1 cellular context compared by ENCODE assay signal in genomic region chr19:44071824-44072542, GRCh38.
TF ChIP-seq lines count a peak whose summit lies in the region.

Gene ZNF284, plus strand, starts transcription at chr19:44072159. Its CDS starts 4,231 bp downstream, at chr19:44076390.

TF ChIP-seq in HepG2, 621 proteins besides CTCF, POLR2A, EP300 and RAD21 (continued from another document and continues in another):
- TF ChIP-seq GMEB2 (CRISPR knock-in tag; IDR thresholded peaks at IDR 0.05; ENCODE audit: low read depth), result peak; percentile 68
- no peak for TF ChIP-seq ZBTB34 (CRISPR knock-in tag; IDR thresholded peaks at IDR 0.05)
- no peak for TF ChIP-seq AGO1 (IDR thresholded peaks at IDR 0.05; ENCODE audit: low read depth, low read length, poor library complexity, severe bottlenecking)
- TF ChIP-seq MXD1 (CRISPR knock-in tag; IDR thresholded peaks at IDR 0.05), result no peak
- TF ChIP-seq ZNF335 (CRISPR knock-in tag; IDR thresholded peaks at IDR 0.05), result peak; percentile 87
- no peak for TF ChIP-seq TP53 (CRISPR knock-in tag; conservative IDR thresholded peaks at IDR 0.05)
- no peak for TF ChIP-seq ZNF839 (CRISPR knock-in tag; IDR thresholded peaks at IDR 0.05; ENCODE audit: borderline replicate concordance)
- TF ChIP-seq GPN1 (CRISPR knock-in tag; IDR thresholded peaks at IDR 0.05; ENCODE audit: borderline replicate concordance), result no peak
- no peak for TF ChIP-seq ZBTB4 (CRISPR knock-in tag; IDR thresholded peaks at IDR 0.05; ENCODE audit: borderline replicate concordance)
- TF ChIP-seq HCFC1 (IDR thresholded peaks at IDR 0.05; ENCODE audit: low read depth, low read length), result peak; percentile 91
- TF ChIP-seq ZNF547 (CRISPR knock-in tag; IDR thresholded peaks at IDR 0.05), result no peak
- TF ChIP-seq ZBTB7B (CRISPR knock-in tag; IDR thresholded peaks at IDR 0.05), result no peak
- no peak for TF ChIP-seq SMAD1 (CRISPR knock-in tag; IDR thresholded peaks at IDR 0.05; ENCODE audit: borderline replicate concordance, low read depth)
- no peak for TF ChIP-seq MXI1 (IDR thresholded peaks at IDR 0.05; ENCODE audit: borderline replicate concordance, low read depth, low read length)
- no peak for TF ChIP-seq SCMH1 (CRISPR knock-in tag; IDR thresholded peaks at IDR 0.05; ENCODE audit: borderline replicate concordance)
- no peak for TF ChIP-seq MTA1 (CRISPR knock-in tag; IDR thresholded peaks at IDR 0.05; ENCODE audit: borderline replicate concordance)
- 0 out of 2 replicates have a peak, but pooled peaks have one; percentile 13 for TF ChIP-seq MEF2D (CRISPR knock-in tag; IDR thresholded peaks at IDR 0.05)
- no peak for TF ChIP-seq ZNF354B (CRISPR knock-in tag; IDR thresholded peaks at IDR 0.05)
- TF ChIP-seq SMARCC2 (IDR thresholded peaks at IDR 0.05), result no peak
- no peak for TF ChIP-seq ZNF713 (CRISPR knock-in tag; IDR thresholded peaks at IDR 0.05)
- peak; percentile 59; the same call in 1 of the 2 replicates for TF ChIP-seq ZNF557 (CRISPR knock-in tag; IDR thresholded peaks at IDR 0.05)
- TF ChIP-seq ZNF790 (CRISPR knock-in tag; IDR thresholded peaks at IDR 0.05; ENCODE audit: borderline replicate concordance), result 0 out of 2 replicates have a peak, but pooled peaks have one; percentile 44
- TF ChIP-seq CEBPZ (IDR thresholded peaks at IDR 0.05; ENCODE audit: low read length), result no peak
- TF ChIP-seq POLR2G (IDR thresholded peaks at IDR 0.05; ENCODE audit: low read depth, low read length), result peak; percentile 67; the same call in 1 of the 2 replicates
- peak; percentile 63 for TF ChIP-seq DMAP1 (CRISPR knock-in tag; IDR thresholded peaks at IDR 0.05)
- no peak for TF ChIP-seq ZNF580 (CRISPR knock-in tag; IDR thresholded peaks at IDR 0.05; ENCODE audit: borderline replicate concordance, low read depth)
- no peak for TF ChIP-seq RCOR2 (CRISPR knock-in tag; IDR thresholded peaks at IDR 0.05)
- TF ChIP-seq ZNF501 (CRISPR knock-in tag; IDR thresholded peaks at IDR 0.05), result peak; percentile 73; the same call in 1 of the 2 replicates
- TF ChIP-seq ZFP91 (CRISPR knock-in tag; IDR thresholded peaks at IDR 0.05; ENCODE audit: borderline replicate concordance), result peak; percentile 69; the same call in 1 of the 2 replicates
- peak; percentile 62; the same call in 1 of the 2 replicates for TF ChIP-seq E2F1 (CRISPR knock-in tag; IDR thresholded peaks at IDR 0.05)
- TF ChIP-seq ZNF350 (CRISPR knock-in tag; IDR thresholded peaks at IDR 0.05; ENCODE audit: borderline replicate concordance, low read depth), result peak; percentile 80
- TF ChIP-seq ZNF296 (CRISPR knock-in tag; conservative IDR thresholded peaks at IDR 0.05), result no peak
- TF ChIP-seq SATB2 (CRISPR knock-in tag; IDR thresholded peaks at IDR 0.05), result no peak
- no peak for TF ChIP-seq PAWR (CRISPR knock-in tag; IDR thresholded peaks at IDR 0.05; ENCODE audit: borderline replicate concordance)
- no peak for TF ChIP-seq ZNF672 (CRISPR knock-in tag; IDR thresholded peaks at IDR 0.05)
- no peak for TF ChIP-seq PLSCR1 (CRISPR knock-in tag; IDR thresholded peaks at IDR 0.05; ENCODE audit: borderline replicate concordance)
- TF ChIP-seq SALL1 (CRISPR knock-in tag; IDR thresholded peaks at IDR 0.05), result peak; percentile 76
- TF ChIP-seq ZNF850 (CRISPR knock-in tag; conservative IDR thresholded peaks at IDR 0.05), result no peak
- TF ChIP-seq CHD4 (IDR thresholded peaks at IDR 0.05; ENCODE audit: borderline replicate concordance, low read length), result no peak
- no peak for TF ChIP-seq TOPORS (CRISPR knock-in tag; IDR thresholded peaks at IDR 0.05)
- TF ChIP-seq MLLT10 (CRISPR knock-in tag; IDR thresholded peaks at IDR 0.05), result no peak
- no peak for TF ChIP-seq ZNF674 (CRISPR knock-in tag; IDR thresholded peaks at IDR 0.05; ENCODE audit: low read depth)
- TF ChIP-seq MEIS1 (CRISPR knock-in tag; IDR thresholded peaks at IDR 0.05; ENCODE audit: borderline replicate concordance), result no peak
- peak; percentile 85; the same call in 1 of the 2 replicates for TF ChIP-seq ARID4A (CRISPR knock-in tag; IDR thresholded peaks at IDR 0.05; ENCODE audit: borderline replicate concordance)
